10 cellular contexts compared by ENCODE assay signal in genomic region chr12:50050410-50051280, GRCh38. TPM values are rescaled to one million over a fixed set of nuclear protein-coding genes. Genes with fewer than 3 reads are reported as not detected.
DNase-seq lines count a peak whose midpoint lies in the region; ATAC-seq, FAIRE-seq and TF ChIP-seq lines count a peak whose summit lies in the region.
"Had no signal": no experiment of that assay in that cellular context is flagged by ENCODE, and none has a peak within 500 bp of the region (broad histone marks: within the 10 kb centered on the region; RNA-seq: fewer than 3 reads in every experiment).

No MANE protein-coding gene starts in this region.

- H3K4me1 Mint-ChIP-seq in brain = peaks cover 47% of the 10 kb centered on the region

- intact Hi-C loops in kidney (cut with DNase I) (loop anchor here (5.0 kb wide), 1 partner anchor 83 kb away; no protein-coding TSS in a partner anchor), tibial artery (cut with DNase I; ENCODE audit: low total_unique reads) (loop anchor here (5.0 kb wide), 1 partner anchor 183 kb away; no protein-coding TSS in a partner anchor)

- H3K4me3 Mint-ChIP-seq in brain = peak overlapping the region in 4 of 5 experiments; percentile 56 to 77 (median 74)
- H3K4me3 Mint-ChIP-seq: activated naive CD4-positive, alpha-beta T cell treated with anti-CD3 and anti-CD28 coated beads, Interleukin-2, amount 50 U/mL, for 24 hours had no signal

- peak; percentile 2 for DNase-seq in DMS153 treated with DMSO at 0.1 percent for 48 hours (lab: John Stamatoyannopoulos, UW; ENCODE audit: unreplicated experiment)
- DNase-seq in DMS153 (lab: John Stamatoyannopoulos, UW) = no peak
- DNase-seq in kidney = peak; percentile 90
- DNase-seq in tibial artery = peak; percentile 82 to 83
- DNase-seq in putamen (ENCODE audit: low spot score) = no peak
- no peak for DNase-seq in SHP77 treated with DMSO at 0.1 percent for 48 hours (lab: John Stamatoyannopoulos, UW)

- no peak for ATAC-seq in HG03159 (IDR thresholded peaks at IDR 0.05; ENCODE audit: unreplicated experiment)

- peaks cover 0 to 3% (median 0%) of the 10 kb centered on the region in 5 experiments for H3K9me3 Mint-ChIP-seq in brain
- H3K9me3 Mint-ChIP-seq: activated naive CD4-positive, alpha-beta T cell treated with anti-CD3 and anti-CD28 coated beads, Interleukin-2, amount 50 U/mL, for 24 hours had no signal

- no peaks in the 10 kb centered on the region for H3K36me3 ChIP-seq in kidney (ENCODE audit: control insufficient read depth in 1 of 2, insufficient read depth in 2 of 2, low read length in 2 of 2)
- H3K36me3 ChIP-seq in tibial artery = no peaks in the 10 kb centered on the region

- H3K4me1 ChIP-seq in kidney (ENCODE audit: control insufficient read depth in 1 of 2, insufficient read depth in 1 of 2, low read depth in 1 of 2, low read length in 2 of 2) (peaks cover 0 to 2% of the 10 kb centered on the region in 2 donors), tibial artery (peaks cover 0 to 12% (median 7%) of the 10 kb centered on the region in 4 donors)

- TF ChIP-seq CTCF in brain (conservative IDR thresholded peaks at IDR 0.05) = no peak
- no peak for TF ChIP-seq CTCF in kidney (IDR thresholded peaks at IDR 0.05; ENCODE audit: borderline replicate concordance, extremely low read depth, insufficient read depth)
- TF ChIP-seq CTCF in tibial artery (IDR thresholded peaks at IDR 0.05) = no peak

- peaks cover 6% of the 10 kb centered on the region for H3K27me3 Mint-ChIP-seq in brain

- no peak overlapping the region for H3K9ac ChIP-seq in kidney (ENCODE audit: low read length in 2 of 2)

- H3K27ac ChIP-seq in kidney (ENCODE audit: low read depth in 2 of 2, low read length in 2 of 2) (no peak overlapping the region), tibial artery (no peak overlapping the region)

- peak overlapping the region; percentile 30 to 95 (median 92) for H3K27ac Mint-ChIP-seq in brain
- H3K27ac Mint-ChIP-seq: activated naive CD4-positive, alpha-beta T cell treated with anti-CD3 and anti-CD28 coated beads, Interleukin-2, amount 50 U/mL, for 24 hours had no signal

- H3K9me3 ChIP-seq in kidney (ENCODE audit: control insufficient read depth in 1 of 2, low read length in 2 of 2) (no peaks in the 10 kb centered on the region), tibial artery (no peaks in the 10 kb centered on the region)

- H3K4me3 ChIP-seq in kidney (ENCODE audit: low read length in 2 of 2) (no peak overlapping the region), tibial artery (peak overlapping the region; percentile 32 to 37)

- no peak for FAIRE-seq in kidney (lab: Jason Lieb, UNC)
- FAIRE-seq: A204.1 had no signal

- peaks cover 0 to 53% of the 10 kb centered on the region in 2 donors for H3K27me3 ChIP-seq in tibial artery

- no peaks in the 10 kb centered on the region for H3K36me3 Mint-ChIP-seq in brain
- H3K36me3 Mint-ChIP-seq: activated naive CD4-positive, alpha-beta T cell treated with anti-CD3 and anti-CD28 coated beads, Interleukin-2, amount 50 U/mL, for 24 hours had no signal

RNA-seq across cellular contexts. Expression of gene ASIC1, which starts 6.8 kb away (rescaled TPM):
- 13.8 TPM for polyA plus RNA-seq in brain (ENCODE audit: insufficient read depth, low read depth, low replicate concordance)
- total RNA-seq in kidney = 1.6 TPM
- 0.99 TPM for polyA plus RNA-seq in kidney (ENCODE audit: insufficient read depth, low read depth, low replicate concordance)

RNA-seq across cellular contexts. Expression of gene RACGAP1, which starts 25.4 kb away (rescaled TPM):
- 74.4 TPM for polyA plus RNA-seq in brain (ENCODE audit: insufficient read depth, low read depth, low replicate concordance)
- 7.7 TPM for total RNA-seq in kidney
- 5.0 TPM for polyA plus RNA-seq in kidney (ENCODE audit: insufficient read depth, low read depth, low replicate concordance)

RNA-seq across cellular contexts. Expression of gene SMARCD1, which starts 34.5 kb away (rescaled TPM):
- polyA plus RNA-seq in brain (ENCODE audit: insufficient read depth, low read depth, low replicate concordance) = 85.1 TPM
- total RNA-seq in kidney = 51.1 TPM
- 21.9 TPM for polyA plus RNA-seq in kidney (ENCODE audit: insufficient read depth, low read depth, low replicate concordance)

RNA-seq across cellular contexts. Expression of gene GPD1, which starts 53.2 kb away (rescaled TPM):
- polyA plus RNA-seq in brain (ENCODE audit: insufficient read depth, low read depth, low replicate concordance) (18.3 TPM), kidney (ENCODE audit: insufficient read depth, low read depth, low replicate concordance) (139 TPM)
- 15.1 TPM for total RNA-seq in kidney

Comparison
In these comparisons a context has a peak if more than half of its experiments do, and no peak if none do; other contexts are left out.
1. DNase-seq: peak in DMS153 treated with DMSO at 0.1 percent for 48 hours (single experiment), kidney (single experiment) and tibial artery (2 of 2); none in DMS153 (single experiment), putamen (single experiment) and SHP77 treated with DMSO at 0.1 percent for 48 hours (single experiment).
2. H3K4me3 ChIP-seq: peak in tibial artery (2 of 2); none in kidney (0 of 2).
3. RNA of gene RACGAP1, which starts 25.4 kb away (polyA plus RNA-seq): 74.4 TPM in brain (single experiment); 5.0 TPM in kidney (single experiment); every median in the first group is over 10 times any median in the second.